In genomic region chr5:174585472-174585871, GRCh38 we compare ENCODE assay signal across 34 cellular contexts.
"Had no signal": no experiment of that assay in that cellular context is flagged by ENCODE, and none has a peak within 500 bp of the region (broad histone marks: within the 10 kb centered on the region; RNA-seq: fewer than 3 reads in every experiment).

No MANE protein-coding gene starts in this region.

- H3K4me3 ChIP-seq: MG63 had no signal

- DNase-seq: Karpas-422, Kasumi-1, MG63, MV-4-11, NCI-H1048, NCI-H1092, NCI-H1092 treated with DMSO at 0.1 percent for 48 hours, NCI-H1105, NCI-H1105 treated with DMSO at 0.1 percent for 48 hours, NCI-H1417, NCI-H1417 treated with DMSO at 0.1 percent for 48 hours, NCI-H1436, NCI-H1436 treated with DMSO at 0.1 percent for 48 hours, NCI-H146, NCI-H1694, NCI-H1694 treated with DMSO at 0.1 percent for 48 hours, NCI-H187, NCI-H187 treated with DMSO at 0.1 percent for 48 hours, NCI-H1930, NCI-H2029, NCI-H2029 treated with DMSO at 0.1 percent for 48 hours, NCI-H2081, NCI-H2081 treated with DMSO at 0.1 percent for 48 hours, NCI-H2107, NCI-H2171, NCI-H2171 treated with DMSO at 0.1 percent for 48 hours, NCI-H2227 treated with DMSO at 0.1 percent for 48 hours, NCI-H226, NCI-H345, NCI-H446, NCI-H446 treated with DMSO at 0.1 percent for 48 hours, NCI-H510A, NCI-H510A treated with DMSO at 0.1 percent for 48 hours, NCI-H524 had no signal

- H3K36me3 ChIP-seq: MG63 had no signal
